ENCODE assay signal across 1 cellular context in genomic region chr12:45990468-45991288, GRCh38.
A peak's percentile ranks its signal among the peaks of the same experiment; 100 is the strongest.
TF ChIP-seq lines count a peak whose summit lies in the region.

Gene SCAF11 (minus strand): TSS chr12:45990574. CDS start chr12:45964167, 26,407 bp downstream.

TF ChIP-seq in HepG2, 621 proteins besides CTCF, POLR2A, EP300 and RAD21 (continued from another document and continues in another):
- TF ChIP-seq E2F1 (CRISPR knock-in tag; IDR thresholded peaks at IDR 0.05): peak; percentile 61; the same call in 1 of the 2 replicates
- no peak; the same call in 1 of the 2 replicates for TF ChIP-seq FOXC1 (CRISPR knock-in tag; IDR thresholded peaks at IDR 0.05; ENCODE audit: borderline replicate concordance)
- TF ChIP-seq RFXANK (CRISPR knock-in tag; IDR thresholded peaks at IDR 0.05): no peak
- TF ChIP-seq BRCA1 (CRISPR knock-in tag; IDR thresholded peaks at IDR 0.05): peak; percentile 20; the same call in 1 of the 2 replicates
- no peak for TF ChIP-seq U2AF2 (IDR thresholded peaks at IDR 0.05; ENCODE audit: low read depth, low read length)
- peak; percentile 69; the same call in 1 of the 2 replicates for TF ChIP-seq ZNF225 (CRISPR knock-in tag; IDR thresholded peaks at IDR 0.05)
- TF ChIP-seq ATF4 (CRISPR knock-in tag; IDR thresholded peaks at IDR 0.05): peak in 1 of 2 experiments; percentile 86; a peak in 2 of 4 replicates
- TF ChIP-seq TIGD3 (CRISPR knock-in tag; IDR thresholded peaks at IDR 0.05; ENCODE audit: borderline replicate concordance): no peak
- no peak; the same call in 1 of the 2 replicates for TF ChIP-seq ETV5 (CRISPR knock-in tag; IDR thresholded peaks at IDR 0.05; ENCODE audit: borderline replicate concordance)
- no peak; the same call in 1 of the 2 replicates for TF ChIP-seq PRDM15 (CRISPR knock-in tag; IDR thresholded peaks at IDR 0.05)
- TF ChIP-seq ZNF761 (CRISPR knock-in tag; conservative IDR thresholded peaks at IDR 0.05): peak; percentile 83; the same call in 1 of the 2 replicates
- TF ChIP-seq ATF1 (CRISPR knock-in tag; IDR thresholded peaks at IDR 0.05): peak; percentile 94
- TF ChIP-seq SRF (IDR thresholded peaks at IDR 0.05; ENCODE audit: low read depth, low read length): peak; percentile 6; the same call in 1 of the 2 replicates
- peak; percentile 79; the same call in 1 of the 2 replicates for TF ChIP-seq ARID4A (CRISPR knock-in tag; IDR thresholded peaks at IDR 0.05; ENCODE audit: borderline replicate concordance)
- TF ChIP-seq MTF2 (CRISPR knock-in tag; IDR thresholded peaks at IDR 0.05; ENCODE audit: borderline replicate concordance): no peak
- peak; percentile 85 for TF ChIP-seq HINFP (CRISPR knock-in tag; IDR thresholded peaks at IDR 0.05; ENCODE audit: low read depth)
- TF ChIP-seq ZHX1 (CRISPR knock-in tag; IDR thresholded peaks at IDR 0.05; ENCODE audit: low read depth): 0 out of 2 replicates have a peak, but pooled peaks have one; percentile 78
- 0 out of 2 replicates have a peak, but pooled peaks have one; percentile 16 for TF ChIP-seq RARG (CRISPR knock-in tag; IDR thresholded peaks at IDR 0.05; ENCODE audit: low read depth)
- TF ChIP-seq ZFP1 (CRISPR knock-in tag; IDR thresholded peaks at IDR 0.05): peak; percentile 89
- TF ChIP-seq ZMYM4 (CRISPR knock-in tag; IDR thresholded peaks at IDR 0.05): peak; percentile 99
- no peak for TF ChIP-seq ZNF841 (CRISPR knock-in tag; IDR thresholded peaks at IDR 0.05; ENCODE audit: borderline replicate concordance)
- TF ChIP-seq NFE2L1 (CRISPR knock-in tag; IDR thresholded peaks at IDR 0.05; ENCODE audit: borderline replicate concordance): no peak
- 0 out of 2 replicates have a peak, but pooled peaks have one; percentile 61 for TF ChIP-seq ZNF879 (CRISPR knock-in tag; IDR thresholded peaks at IDR 0.05)
- TF ChIP-seq LRRFIP1 (CRISPR knock-in tag; conservative IDR thresholded peaks at IDR 0.05): no peak
- TF ChIP-seq PHF21A (CRISPR knock-in tag; IDR thresholded peaks at IDR 0.05): peak; percentile 83
- no peak for TF ChIP-seq ZNF180 (CRISPR knock-in tag; IDR thresholded peaks at IDR 0.05; ENCODE audit: borderline replicate concordance, low read depth)
- TF ChIP-seq ZNF564 (CRISPR knock-in tag; IDR thresholded peaks at IDR 0.05): peak; percentile 82
- no peak; the same call in 1 of the 2 replicates for TF ChIP-seq PRDM10 (CRISPR knock-in tag; IDR thresholded peaks at IDR 0.05; ENCODE audit: low read depth)
